In genomic region chr2:72827495-72827894, GRCh38 we compare ENCODE assay signal across 14 cellular contexts.
"Had no signal": no experiment of that assay in that cellular context is flagged by ENCODE, and none has a peak within 500 bp of the region (broad histone marks: within the 10 kb centered on the region; RNA-seq: fewer than 3 reads in every experiment).

No MANE protein-coding gene starts in this region.

- H3K4me3 ChIP-seq: ascending aorta, colonic mucosa, gastrocnemius medialis, heart right ventricle, neural progenitor cell, pancreas, upper lobe of left lung had no signal

- H3K27me3 ChIP-seq: ascending aorta, colonic mucosa, gastrocnemius medialis, heart right ventricle, neural progenitor cell, pancreas, upper lobe of left lung had no signal

- H3K9me3 ChIP-seq: ascending aorta, colonic mucosa, gastrocnemius medialis, heart right ventricle, pancreas, upper lobe of left lung had no signal

- H3K36me3 ChIP-seq: ascending aorta, colonic mucosa, gastrocnemius medialis, heart right ventricle, neural progenitor cell, pancreas, upper lobe of left lung had no signal

- FAIRE-seq: pancreas, small intestine had no signal

- H3K27ac ChIP-seq: ascending aorta, colonic mucosa, gastrocnemius medialis, neural progenitor cell, pancreas, upper lobe of left lung had no signal

- H3K9me3 Mint-ChIP-seq: neural progenitor cell; stimulated activated effector memory CD8-positive, alpha-beta T cell treated with anti-CD3 and anti-CD28 coated beads, Interleukin-12 subunit alpha, Interleukin-12 subunit beta, amount 100 ng/mL, for 72 hours had no signal

- H3K27ac Mint-ChIP-seq: neural progenitor cell; stimulated activated effector memory CD8-positive, alpha-beta T cell treated with anti-CD3 and anti-CD28 coated beads, Interleukin-12 subunit alpha, Interleukin-12 subunit beta, amount 100 ng/mL, for 72 hours had no signal

- H3K4me2 ChIP-seq: neural progenitor cell had no signal

- DNase-seq: activated CD4-positive, alpha-beta T cell treated with anti-CD3 and anti-CD28 coated beads for 1 hour; activated CD4-positive, alpha-beta T cell treated with anti-CD3 and anti-CD28 coated beads, Interleukin-2, amount 50 U/mL, for 48 hours; activated gamma-delta T cell; activated T-cell treated with anti-CD3 and anti-CD28 coated beads, Interleukin-2, amount 50 U/mL, for 48 hours; colonic mucosa; gastrocnemius medialis; heart right ventricle; pancreas; retina; small intestine had no signal

- ATAC-seq: gastrocnemius medialis; heart right ventricle; stimulated activated effector memory CD8-positive, alpha-beta T cell treated with anti-CD3 and anti-CD28 coated beads, Interleukin-12 subunit alpha, Interleukin-12 subunit beta, amount 100 ng/mL, for 72 hours had no signal

- H3K4me3 Mint-ChIP-seq: neural progenitor cell; stimulated activated effector memory CD8-positive, alpha-beta T cell treated with anti-CD3 and anti-CD28 coated beads, Interleukin-12 subunit alpha, Interleukin-12 subunit beta, amount 100 ng/mL, for 72 hours had no signal

- H3K36me3 Mint-ChIP-seq: stimulated activated effector memory CD8-positive, alpha-beta T cell treated with anti-CD3 and anti-CD28 coated beads, Interleukin-12 subunit alpha, Interleukin-12 subunit beta, amount 100 ng/mL, for 72 hours had no signal

- H3K9ac ChIP-seq: neural progenitor cell had no signal
